30 cellular contexts compared by ENCODE assay signal in genomic region chr1:34231441-34231840, GRCh38. TPM values are rescaled to one million over a fixed set of nuclear protein-coding genes. Genes with fewer than 3 reads are reported as not detected.
"Had no signal": no experiment of that assay in that cellular context is flagged by ENCODE, and none has a peak within 500 bp of the region (broad histone marks: within the 10 kb centered on the region; RNA-seq: fewer than 3 reads in every experiment).

No MANE protein-coding gene starts in this region.

- H3K4me1 ChIP-seq: stomach, suprapubic skin, thyroid gland, tibial artery, tibial nerve, transverse colon, upper lobe of left lung, upper lobe of right lung, uterus, vagina had no signal

- H3K9me3 ChIP-seq: stomach, suprapubic skin, testis, thoracic aorta, thyroid gland, tibial artery, tibial nerve, transverse colon, upper lobe of left lung, upper lobe of right lung, uterus, vagina had no signal

- DNase-seq: stimulated activated CD4-positive, alpha-beta T cell treated with anti-CD3 and anti-CD28 coated beads, Interleukin-2, amount 100 ng/mL, for 48 hours; stimulated activated CD4-positive, alpha-beta T cell treated with anti-CD3 and anti-CD28 coated beads, Interleukin-4, amount 100 ng/mL, for 1 hour; stimulated activated CD4-positive, alpha-beta T cell treated with anti-CD3 and anti-CD28 coated beads, Interleukin-4, amount 100 ng/mL, for 24 hours; stimulated activated CD4-positive, alpha-beta T cell treated with anti-CD3 and anti-CD28 coated beads, Interleukin-4, amount 100 ng/mL, for 4 hours; stimulated activated CD8-positive, alpha-beta memory T cell treated with anti-CD3 and anti-CD28 coated beads, Interleukin-4, amount 100 ng/mL, for 48 hours; stimulated activated naive B cell treated with anti-CD40 and anti-IgM and Interleukin-4, amounts not matched to agents 10 μg/mL and 1 μg/mL and 100 μg/mL, for 72 hours; stimulated activated naive CD4-positive, alpha-beta T cell; stimulated activated naive CD4-positive, alpha-beta T cell treated with Interleukin-2 at 50 U/mL for 16 hours; stimulated activated naive CD8-positive, alpha-beta T cell treated with anti-CD3 and anti-CD28 coated beads, Interleukin-15, amount 100 ng/mL, for 72 hours; stimulated activated naive CD8-positive, alpha-beta T cell treated with anti-CD3 and anti-CD28 coated beads, Interleukin-15, Interleukin-2, amounts not matched to agents 100 U/mL and 50 U/mL, for 24 hours; stomach; substantia nigra; testis; thyroid gland; tibial artery; transverse colon; upper lobe of left lung; upper lobe of right lung; uterus had no signal

- H3K9me3 Mint-ChIP-seq: stimulated activated effector memory CD8-positive, alpha-beta T cell treated with anti-CD3 and anti-CD28 coated beads, Interleukin-12 subunit alpha, Interleukin-12 subunit beta, amount 100 ng/mL, for 72 hours; stimulated activated naive CD8-positive, alpha-beta T cell treated with anti-CD3 and anti-CD28 coated beads, Interleukin-15, Interleukin-2, amounts not matched to agents 100 ng/mL and 50 ng/mL, for 24 hours; type B pancreatic cell had no signal

- H3K36me3 ChIP-seq: stomach, suprapubic skin, thoracic aorta, thyroid gland, tibial artery, tibial nerve, transverse colon, upper lobe of left lung, upper lobe of right lung, uterus, vagina had no signal

- H3K4me3 ChIP-seq: stomach, suprapubic skin, testis, thoracic aorta, thyroid gland, tibial artery, tibial nerve, transverse colon, upper lobe of left lung, upper lobe of right lung, uterus, vagina had no signal

- H3K36me3 Mint-ChIP-seq: stimulated activated effector memory CD8-positive, alpha-beta T cell treated with anti-CD3 and anti-CD28 coated beads, Interleukin-12 subunit alpha, Interleukin-12 subunit beta, amount 100 ng/mL, for 72 hours; stimulated activated memory B cell treated with anti-CD40 and anti-IgM and Interleukin-4, amounts not matched to agents 10 μg/mL and 1 μg/mL and 100 μg/mL, for 72 hours; stimulated activated naive B cell treated with anti-CD40 and anti-IgM and Interleukin-4, amounts not matched to agents 10 μg/mL and 1 μg/mL and 100 μg/mL, for 72 hours; type B pancreatic cell had no signal

- H3K4me1 Mint-ChIP-seq: stimulated activated effector memory CD8-positive, alpha-beta T cell treated with anti-CD3 and anti-CD28 coated beads, Interleukin-12 subunit alpha, Interleukin-12 subunit beta, amount 100 ng/mL, for 72 hours; stimulated activated memory B cell treated with anti-CD40 and anti-IgM and Interleukin-4, amounts not matched to agents 10 μg/mL and 1 μg/mL and 100 μg/mL, for 72 hours; stimulated activated naive B cell treated with anti-CD40 and anti-IgM and Interleukin-4, amounts not matched to agents 10 μg/mL and 1 μg/mL and 100 μg/mL, for 72 hours; stimulated activated naive CD8-positive, alpha-beta T cell treated with anti-CD3 and anti-CD28 coated beads, Interleukin-15, amount 100 ng/mL, for 72 hours had no signal

- H3K27ac ChIP-seq: stomach, suprapubic skin, testis, thoracic aorta, thyroid gland, tibial artery, tibial nerve, transverse colon, upper lobe of left lung, upper lobe of right lung, uterus, vagina had no signal

- H3K4me3 Mint-ChIP-seq: stimulated activated effector memory CD8-positive, alpha-beta T cell treated with anti-CD3 and anti-CD28 coated beads, Interleukin-12 subunit alpha, Interleukin-12 subunit beta, amount 100 ng/mL, for 72 hours; stimulated activated memory B cell treated with anti-CD40 and anti-IgM and Interleukin-4, amounts not matched to agents 10 μg/mL and 1 μg/mL and 100 μg/mL, for 72 hours; stimulated activated naive B cell treated with anti-CD40 and anti-IgM and Interleukin-4, amounts not matched to agents 10 μg/mL and 1 μg/mL and 100 μg/mL, for 72 hours; stimulated activated naive CD8-positive, alpha-beta T cell treated with anti-CD3 and anti-CD28 coated beads, Interleukin-15, amount 100 ng/mL, for 72 hours; stimulated activated naive CD8-positive, alpha-beta T cell treated with anti-CD3 and anti-CD28 coated beads, Interleukin-15, Interleukin-2, amounts not matched to agents 100 ng/mL and 50 ng/mL, for 24 hours; type B pancreatic cell had no signal

- H3K27ac Mint-ChIP-seq: stimulated activated effector memory CD8-positive, alpha-beta T cell treated with anti-CD3 and anti-CD28 coated beads, Interleukin-12 subunit alpha, Interleukin-12 subunit beta, amount 100 ng/mL, for 72 hours; stimulated activated memory B cell treated with anti-CD40 and anti-IgM and Interleukin-4, amounts not matched to agents 10 μg/mL and 1 μg/mL and 100 μg/mL, for 72 hours; stimulated activated naive B cell treated with anti-CD40 and anti-IgM and Interleukin-4, amounts not matched to agents 10 μg/mL and 1 μg/mL and 100 μg/mL, for 72 hours; stimulated activated naive CD8-positive, alpha-beta T cell treated with anti-CD3 and anti-CD28 coated beads, Interleukin-15, amount 100 ng/mL, for 72 hours; stimulated activated naive CD8-positive, alpha-beta T cell treated with anti-CD3 and anti-CD28 coated beads, Interleukin-15, Interleukin-2, amounts not matched to agents 100 ng/mL and 50 ng/mL, for 24 hours; type B pancreatic cell had no signal

- H3K27me3 ChIP-seq: testis, thyroid gland, upper lobe of left lung, upper lobe of right lung, uterus, vagina had no signal

RNA-seq across cellular contexts. Expression of gene C1orf94, which starts 54.7 kb away (rescaled TPM):
- total RNA-seq: stomach, subcutaneous adipose tissue, suprapubic skin, thoracic aorta, thyroid gland, tibial nerve, transverse colon, upper lobe of left lung, upper lobe of right lung, ureter, urinary bladder, uterus, vagina had no signal
- polyA plus RNA-seq: stomach, urinary bladder had no signal
